39 cellular contexts compared by ENCODE assay signal in the genomic region with DNA sequence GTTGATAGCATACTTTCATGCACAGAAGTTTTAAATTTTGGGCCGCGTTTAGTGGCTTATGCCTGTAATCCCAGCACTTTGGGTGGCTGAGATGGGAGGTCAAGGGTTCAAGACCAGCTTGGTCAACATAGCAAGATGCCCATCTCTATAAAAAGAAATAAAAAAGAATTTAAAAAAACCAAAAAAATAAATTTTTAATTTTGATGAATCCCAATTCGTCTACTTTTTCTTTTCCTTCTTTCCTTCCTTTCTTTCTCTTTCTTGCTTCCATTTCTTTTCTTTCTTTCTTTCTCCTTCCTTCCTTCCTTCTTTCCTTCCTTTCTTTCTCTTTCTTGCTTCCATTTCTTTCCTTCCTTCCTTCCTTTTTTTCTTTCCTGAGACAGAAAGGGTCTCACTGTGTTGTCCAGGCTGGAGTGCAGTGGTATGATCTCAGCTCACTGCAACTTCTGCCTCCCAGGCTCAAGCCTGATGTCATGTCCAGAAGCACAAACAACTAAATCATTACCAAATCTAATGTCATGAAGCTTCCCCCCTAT.
"Had no signal": no experiment of that assay in that cellular context is flagged by ENCODE, and none has a peak within 500 bp of the region (broad histone marks: within the 10 kb centered on the region; RNA-seq: fewer than 3 reads in every experiment).

No MANE protein-coding gene starts in this region.

- H3K36me3 Mint-ChIP-seq: activated naive CD4-positive, alpha-beta T cell treated with anti-CD3 and anti-CD28 coated beads, Interleukin-2, amount 10 ng/mL, durations not matched to agents 7 days and 5 days; activated naive CD4-positive, alpha-beta T cell treated with anti-CD3 and anti-CD28 coated beads, Interleukin-2, amount 50 U/mL, for 24 hours; activated naive CD4-positive, alpha-beta T cell treated with anti-CD3 and anti-CD28 coated beads, Interleukin-2, amount 50 U/mL, for 72 hours; activated naive CD8-positive, alpha-beta T cell; brain had no signal

- H3K4me1 Mint-ChIP-seq: activated naive CD4-positive, alpha-beta T cell treated with anti-CD3 and anti-CD28 coated beads, Interleukin-2, amount 10 ng/mL, durations not matched to agents 7 days and 5 days; activated naive CD4-positive, alpha-beta T cell treated with anti-CD3 and anti-CD28 coated beads, Interleukin-2, amount 50 U/mL, for 24 hours; activated naive CD8-positive, alpha-beta T cell treated with anti-CD3 and anti-CD28 coated beads, Interleukin-2, amount 50 U/mL, for 24 hours; activated T-helper 17 cell treated with anti-CD3 and anti-CD28 coated beads, Interleukin-2, amount 50 U/mL, for 72 hours; brain; central memory CD8-positive, alpha-beta T cell had no signal

- H3K4me1 ChIP-seq: adrenal gland, ascending aorta, body of pancreas, breast epithelium had no signal

- H3K4me3 Mint-ChIP-seq: activated naive CD4-positive, alpha-beta T cell treated with anti-CD3 and anti-CD28 coated beads for 36 hours; activated naive CD4-positive, alpha-beta T cell treated with anti-CD3 and anti-CD28 coated beads, Interleukin-2, amount 10 ng/mL, durations not matched to agents 7 days and 5 days; activated naive CD4-positive, alpha-beta T cell treated with anti-CD3 and anti-CD28 coated beads, Interleukin-2, amount 50 U/mL, for 24 hours; activated naive CD8-positive, alpha-beta T cell; activated naive CD8-positive, alpha-beta T cell treated with anti-CD3 and anti-CD28 coated beads, Interleukin-2, amount 50 U/mL, for 24 hours; activated T-cell treated with anti-CD3 and anti-CD28 coated beads, Interleukin-2, amount 50 U/mL, for 24 hours; activated T-cell treated with anti-CD3 and anti-CD28 coated beads, Interleukin-2, amount 50 U/mL, for 4 hours; activated T-cell treated with anti-CD3 and anti-CD28 coated beads, Interleukin-2, amount 50 U/mL, for 72 hours; activated T-helper 1 cell treated with anti-CD3 and anti-CD28 coated beads, Interleukin-12 subunit alpha, Interleukin-12 subunit beta, Interleukin-2, Interleukin-4 antibody, amounts not matched to agents 30 ng/mL and 10 ng/mL and 1 ng/mL, durations not matched to agents 14 hours and 24 hours and 36 hours; activated T-helper 17 cell treated with anti-CD3 and anti-CD28 coated beads, Interleukin-2, amount 50 U/mL, for 72 hours; brain; central memory CD8-positive, alpha-beta T cell had no signal

- H3K27ac Mint-ChIP-seq: activated naive CD4-positive, alpha-beta T cell treated with anti-CD3 and anti-CD28 coated beads for 36 hours; activated naive CD4-positive, alpha-beta T cell treated with anti-CD3 and anti-CD28 coated beads, Interleukin-2, amount 10 ng/mL, durations not matched to agents 7 days and 5 days; activated naive CD4-positive, alpha-beta T cell treated with anti-CD3 and anti-CD28 coated beads, Interleukin-2, amount 50 U/mL, for 24 hours; activated naive CD4-positive, alpha-beta T cell treated with anti-CD3 and anti-CD28 coated beads, Interleukin-2, amount 50 U/mL, for 72 hours; activated naive CD8-positive, alpha-beta T cell; activated naive CD8-positive, alpha-beta T cell treated with anti-CD3 and anti-CD28 coated beads, Interleukin-2, amount 50 U/mL, for 24 hours; activated T-cell treated with anti-CD3 and anti-CD28 coated beads, Interleukin-2, amount 50 U/mL, for 24 hours; activated T-cell treated with anti-CD3 and anti-CD28 coated beads, Interleukin-2, amount 50 U/mL, for 72 hours; activated T-helper 1 cell treated with anti-CD3 and anti-CD28 coated beads, Interleukin-12 subunit alpha, Interleukin-12 subunit beta, Interleukin-2, Interleukin-4 antibody, amounts not matched to agents 30 ng/mL and 10 ng/mL and 1 ng/mL, durations not matched to agents 14 hours and 24 hours and 36 hours; activated T-helper 17 cell treated with anti-CD3 and anti-CD28 coated beads, Interleukin-2, amount 50 U/mL, for 72 hours; activated T-helper 2 cell treated with anti-CD3 and anti-CD28 coated beads, Interferon-gamma antibody, Interleukin-2, Interleukin-4, amounts not matched to agents 10 μg/mL and 5 μg/mL and 100 μg/mL, durations not matched to agents 14 hours and 24 hours and 36 hours; brain had no signal

- H3K9me3 ChIP-seq: adrenal gland, ascending aorta had no signal

- H3K27me3 ChIP-seq: adrenal gland, ascending aorta, body of pancreas, brain microvascular endothelial cell, breast epithelium, cardiac muscle cell had no signal

- ATAC-seq: activated naive CD4-positive, alpha-beta T cell treated with anti-CD3 and anti-CD28 coated beads, Interleukin-2, amount 50 U/mL, for 72 hours; activated naive CD8-positive, alpha-beta T cell treated with anti-CD3 and anti-CD28 coated beads, Interleukin-2, amount 50 U/mL, for 24 hours; activated T-cell treated with anti-CD3 and anti-CD28 coated beads, Interleukin-2, amount 50 U/mL, for 4 hours; activated T-cell treated with anti-CD3 and anti-CD28 coated beads, Interleukin-2, amount 50 U/mL, for 72 hours; activated T-helper 17 cell treated with anti-CD3 and anti-CD28 coated beads, Interleukin-2, amount 50 U/mL, for 72 hours; body of pancreas had no signal

- DNase-seq: activated effector memory CD4-positive, alpha-beta T cell treated with anti-CD3 and anti-CD28 coated beads, Interleukin-2, amount 50 U/mL, for 16 hours; activated effector memory CD4-positive, alpha-beta T cell treated with Interleukin-2 at 50 U/mL for 16 hours; activated gamma-delta T cell; activated gamma-delta T cell treated with Interleukin-2 at 50 U/mL for 16 hours; activated naive CD4-positive, alpha-beta T cell; activated naive CD4-positive, alpha-beta T cell treated with anti-CD3 and anti-CD28 coated beads for 36 hours; activated naive CD4-positive, alpha-beta T cell treated with anti-CD3 and anti-CD28 coated beads, Interleukin-2, amount 10 ng/mL, durations not matched to agents 7 days and 5 days; activated naive CD4-positive, alpha-beta T cell treated with anti-CD3 and anti-CD28 coated beads, Interleukin-2, amount 50 U/mL, for 16 hours; activated naive CD4-positive, alpha-beta T cell treated with Interleukin-2 at 50 U/mL for 16 hours; activated naive CD8-positive, alpha-beta T cell treated with anti-CD3 and anti-CD28 coated beads, Interleukin-2, amount 50 U/mL, for 24 hours; activated T-cell treated with anti-CD3 and anti-CD28 coated beads for 4 hours; activated T-cell treated with anti-CD3 and anti-CD28 coated beads, Interleukin-2, amount 50 U/mL, for 1 hour; activated T-cell treated with anti-CD3 and anti-CD28 coated beads, Interleukin-2, amount 50 U/mL, for 24 hours; activated T-cell treated with anti-CD3 and anti-CD28 coated beads, Interleukin-2, amount 50 U/mL, for 4 hours; activated T-cell treated with anti-CD3 and anti-CD28 coated beads, Interleukin-2, amount 50 U/mL, for 48 hours; activated T-cell treated with anti-CD3 and anti-CD28 coated beads, Interleukin-2, amount 50 U/mL, for 72 hours; adrenal gland; amniotic stem cell; amygdala; anterior cingulate cortex; aorta; body of pancreas; brain microvascular endothelial cell; caudate nucleus; central memory CD4-positive, alpha-beta T cell; cerebellar nuclear complex had no signal

- H3K27ac ChIP-seq: adrenal gland, ascending aorta, body of pancreas, brain microvascular endothelial cell, breast epithelium, cardiac muscle cell had no signal

- FAIRE-seq: astrocyte, bronchial epithelial cell had no signal

- H3K4me3 ChIP-seq: adrenal gland, ascending aorta, body of pancreas, breast epithelium, cardiac muscle cell had no signal

- H3K9me3 Mint-ChIP-seq: activated naive CD4-positive, alpha-beta T cell treated with anti-CD3 and anti-CD28 coated beads for 36 hours; activated naive CD4-positive, alpha-beta T cell treated with anti-CD3 and anti-CD28 coated beads, Interleukin-2, amount 10 ng/mL, durations not matched to agents 7 days and 5 days; activated naive CD4-positive, alpha-beta T cell treated with anti-CD3 and anti-CD28 coated beads, Interleukin-2, amount 50 U/mL, for 24 hours; activated naive CD8-positive, alpha-beta T cell treated with anti-CD3 and anti-CD28 coated beads, Interleukin-2, amount 50 U/mL, for 24 hours; activated T-cell treated with anti-CD3 and anti-CD28 coated beads, Interleukin-2, amount 50 U/mL, for 24 hours; activated T-cell treated with anti-CD3 and anti-CD28 coated beads, Interleukin-2, amount 50 U/mL, for 4 hours; activated T-cell treated with anti-CD3 and anti-CD28 coated beads, Interleukin-2, amount 50 U/mL, for 72 hours; activated T-helper 1 cell treated with anti-CD3 and anti-CD28 coated beads, Interleukin-12 subunit alpha, Interleukin-12 subunit beta, Interleukin-2, Interleukin-4 antibody, amounts not matched to agents 30 ng/mL and 10 ng/mL and 1 ng/mL, durations not matched to agents 14 hours and 24 hours and 36 hours; activated T-helper 2 cell treated with anti-CD3 and anti-CD28 coated beads, Interferon-gamma antibody, Interleukin-2, Interleukin-4, amounts not matched to agents 10 μg/mL and 5 μg/mL and 100 μg/mL, durations not matched to agents 14 hours and 24 hours and 36 hours; central memory CD8-positive, alpha-beta T cell had no signal

- H3K36me3 ChIP-seq: adrenal gland, ascending aorta, brain microvascular endothelial cell, breast epithelium, cardiac muscle cell had no signal
